1 cellular context compared by ENCODE assay signal in the genomic region with DNA sequence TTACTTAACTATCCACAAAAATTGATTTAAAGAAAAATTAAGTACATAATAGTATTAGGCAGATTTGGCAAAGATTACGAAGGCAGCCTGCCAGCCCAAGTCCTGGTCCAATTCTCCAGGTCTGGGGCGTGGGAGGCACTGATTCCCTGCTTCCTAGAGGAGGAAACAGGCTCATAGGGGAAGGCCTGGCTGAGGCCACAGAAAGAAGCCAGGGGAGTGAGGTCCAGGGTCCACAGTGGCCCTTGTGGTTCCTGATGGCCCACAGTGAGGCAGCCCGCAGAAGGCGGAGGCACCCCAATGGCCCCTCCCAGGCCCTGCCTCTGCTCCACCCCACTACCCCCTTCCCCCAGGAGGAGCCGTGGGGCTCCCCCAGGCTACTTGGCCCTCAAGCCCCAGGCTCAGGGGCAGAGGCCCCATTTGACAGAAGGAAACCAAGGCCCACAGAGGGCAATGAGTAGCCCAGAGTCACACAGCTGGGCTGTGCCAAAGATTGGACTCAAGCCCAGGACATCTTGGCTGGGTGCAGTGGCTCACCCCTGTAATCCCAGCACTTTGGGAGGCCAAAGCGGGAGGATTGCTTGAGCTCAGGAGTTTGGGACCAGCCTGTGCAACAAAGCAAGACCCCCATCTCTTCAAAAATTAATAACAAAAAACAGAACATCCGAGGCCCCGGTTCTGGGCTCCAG.
A peak's percentile ranks its signal among the peaks of the same experiment; 100 is the strongest.
TF ChIP-seq lines count a peak whose summit lies in the region.

No MANE protein-coding gene starts in this region.

TF ChIP-seq in endothelial cell of umbilical vein, 7 proteins besides CTCF, POLR2A, EP300 and RAD21:
- TF ChIP-seq POLR2AphosphoS5 (IDR thresholded peaks at IDR 0.05; ENCODE audit: insufficient read depth, low read depth, low read length) (peak; percentile 23), FOS (IDR thresholded peaks at IDR 0.05; ENCODE audit: borderline replicate concordance, insufficient read depth, low read length) (no peak), JUN (IDR thresholded peaks at IDR 0.05; ENCODE audit: borderline replicate concordance, insufficient read depth, insufficient read length, low read depth) (no peak)
